In genomic region chr18:41864216-41864615, GRCh38 we compare ENCODE assay signal across 20 cellular contexts.
DNase-seq lines count a peak whose midpoint lies in the region; TF ChIP-seq lines count a peak whose summit lies in the region.
"Had no signal": no experiment of that assay in that cellular context is flagged by ENCODE, and none has a peak within 500 bp of the region (broad histone marks: within the 10 kb centered on the region; RNA-seq: fewer than 3 reads in every experiment).

No MANE protein-coding gene starts in this region.

- 91 to 93% methylated on average over 3 of the region's 3 CpGs for WGBS in endodermal cell (ENCODE audit: insufficient coverage in 1 of 2, insufficient read length in 1 of 2), 2 experiments

- H3K4me3 ChIP-seq in endodermal cell (ENCODE audit: low read length) (no peak overlapping the region), neural progenitor cell (no peak overlapping the region), right atrium auricular region (no peak overlapping the region)
- H3K4me3 ChIP-seq: BLaER1, GM12878 had no signal

- H3K27ac ChIP-seq in endodermal cell (ENCODE audit: low read depth, low read length) (no peak overlapping the region), neural progenitor cell (no peak overlapping the region), right atrium auricular region (no peak overlapping the region)
- H3K27ac ChIP-seq: 22Rv1, BLaER1, C4-2B had no signal

- H3K4me1 Mint-ChIP-seq in endodermal cell (peaks cover 30% of the 10 kb centered on the region), neural progenitor cell (peaks cover 43% of the 10 kb centered on the region)
- H3K4me1 Mint-ChIP-seq: B cell; CD4-positive, CD25-positive, alpha-beta regulatory T cell had no signal

- peaks cover 8% of the 10 kb centered on the region for H3F3A ChIP-seq in neural progenitor cell (ENCODE audit: low read depth)

- H3K9ac ChIP-seq in endodermal cell (ENCODE audit: extremely low read depth, low read length, poor library complexity, severe bottlenecking), result no peak overlapping the region
- no peak overlapping the region for H3K9ac ChIP-seq in neural progenitor cell
- H3K9ac ChIP-seq: BLaER1 had no signal

- H3K4me3 Mint-ChIP-seq in endodermal cell (no peak overlapping the region), neural progenitor cell (no peak overlapping the region)
- H3K4me3 Mint-ChIP-seq: B cell; CD4-positive, CD25-positive, alpha-beta regulatory T cell; CD8-positive, alpha-beta T cell had no signal

- H3K27ac Mint-ChIP-seq in endodermal cell (peak overlapping the region; percentile 74), neural progenitor cell (no peak overlapping the region)
- H3K27ac Mint-ChIP-seq: B cell; CD4-positive, CD25-positive, alpha-beta regulatory T cell; CD8-positive, alpha-beta T cell had no signal

- H2AFZ ChIP-seq in neural progenitor cell (replicated peaks), result no peak overlapping the region

- peak overlapping the region; percentile 52 for H3K4me2 ChIP-seq in neural progenitor cell
- H3K4me2 ChIP-seq: BLaER1 had no signal

- no peaks in the 10 kb centered on the region for H3K9me3 ChIP-seq in endodermal cell (ENCODE audit: control insufficient read depth, low read length)
- no peaks in the 10 kb centered on the region for H3K9me3 ChIP-seq in neural progenitor cell (ENCODE audit: low read depth)
- no peaks in the 10 kb centered on the region for H3K9me3 ChIP-seq in right atrium auricular region
- H3K9me3 ChIP-seq: BLaER1, Caco-2 had no signal

- peak; percentile 35 for DNase-seq in NCI-H748 (lab: John Stamatoyannopoulos, UW; ENCODE audit: unreplicated experiment)
- DNase-seq in NCI-H748 treated with DMSO at 0.1 percent for 48 hours (lab: John Stamatoyannopoulos, UW), result no peak
- DNase-seq in endodermal cell, result no peak
- peak; percentile 26 for DNase-seq in neural progenitor cell (ENCODE audit: low spot score)
- no peak for DNase-seq in right atrium auricular region (ENCODE audit: low spot score)
- no peak for DNase-seq in NOMO-1 treated with dmso at 0.1 percent for 144 hours (lab: John Stamatoyannopoulos, UW; ENCODE audit: unreplicated experiment)
- DNase-seq in RPMI8226, result no peak
- DNase-seq: Caco-2; CD4-positive, CD25-positive, alpha-beta regulatory T cell; CD8-positive, alpha-beta T cell; DMS 273 treated with DMSO at 0.1 percent for 48 hours; DMS79; EL; GDM1; GOT3 had no signal

- no peak for TF ChIP-seq CTCF in endodermal cell (conservative IDR thresholded peaks at IDR 0.05)
- no peak for TF ChIP-seq CTCF in neural progenitor cell (IDR thresholded peaks at IDR 0.05)
- TF ChIP-seq CTCF in right atrium auricular region (IDR thresholded peaks at IDR 0.05), result no peak

- H3K9me3 Mint-ChIP-seq in endodermal cell (peaks cover 12% of the 10 kb centered on the region), neural progenitor cell (peaks cover 2% of the 10 kb centered on the region)
- H3K9me3 Mint-ChIP-seq: CD8-positive, alpha-beta T cell had no signal

- H3K27me3 Mint-ChIP-seq in endodermal cell (ENCODE audit: insufficient read depth) (peaks cover 7% of the 10 kb centered on the region), neural progenitor cell (ENCODE audit: insufficient read depth, low read depth) (peaks cover 3% of the 10 kb centered on the region)
- H3K27me3 Mint-ChIP-seq: CD4-positive, CD25-positive, alpha-beta regulatory T cell had no signal

- peaks cover 7% of the 10 kb centered on the region for H3K36me3 Mint-ChIP-seq in endodermal cell (ENCODE audit: low read depth)
- peaks cover 3% of the 10 kb centered on the region for H3K36me3 Mint-ChIP-seq in neural progenitor cell
- H3K36me3 Mint-ChIP-seq: CD4-positive, CD25-positive, alpha-beta regulatory T cell; CD8-positive, alpha-beta T cell had no signal

- no peaks in the 10 kb centered on the region for H4K20me1 ChIP-seq in neural progenitor cell (ENCODE audit: low read depth)
- H4K20me1 ChIP-seq: BLaER1 had no signal

- H3K4me1 ChIP-seq in endodermal cell (ENCODE audit: control insufficient read depth, insufficient read depth, low read length) (peaks cover 10% of the 10 kb centered on the region), neural progenitor cell (peaks cover 23% of the 10 kb centered on the region), right atrium auricular region (no peaks in the 10 kb centered on the region)
- H3K4me1 ChIP-seq: BLaER1, Caco-2 had no signal

- H3K79me2 ChIP-seq in neural progenitor cell (ENCODE audit: low read depth), result no peaks in the 10 kb centered on the region

- H3K36me3 ChIP-seq in endodermal cell (ENCODE audit: control insufficient read depth, insufficient read depth, low read length), result no peaks in the 10 kb centered on the region
- no peaks in the 10 kb centered on the region for H3K36me3 ChIP-seq in neural progenitor cell
- H3K36me3 ChIP-seq in right atrium auricular region, result no peaks in the 10 kb centered on the region
- H3K36me3 ChIP-seq: BLaER1 had no signal

- peaks cover 25% of the 10 kb centered on the region for H3K27me3 ChIP-seq in endodermal cell (ENCODE audit: control insufficient read depth, insufficient read depth, low read length, poor library complexity, severe bottlenecking)
- H3K27me3 ChIP-seq in neural progenitor cell, result no peaks in the 10 kb centered on the region
- no peaks in the 10 kb centered on the region for H3K27me3 ChIP-seq in right atrium auricular region
- H3K27me3 ChIP-seq: BLaER1 had no signal

Comparison
In these comparisons a context has a peak if more than half of its experiments do, and no peak if none do; other contexts are left out.
1. DNase-seq: peak in NCI-H748 (single experiment) and neural progenitor cell (single experiment); none in NCI-H748 treated with DMSO at 0.1 percent for 48 hours (single experiment), endodermal cell (single experiment), right atrium auricular region (single experiment), NOMO-1 treated with dmso at 0.1 percent for 144 hours (single experiment) and RPMI8226 (single experiment).